Comparison of ENCODE assay signal across 8 cellular contexts in genomic region chr7:22821702-22822485, GRCh38. TPM values are rescaled to one million over a fixed set of nuclear protein-coding genes. Genes with fewer than 3 reads are reported as not detected.
DNase-seq lines count a peak whose midpoint lies in the region; ATAC-seq and TF ChIP-seq lines count a peak whose summit lies in the region.

No MANE protein-coding gene starts in this region.

- peaks cover 4% of the 10 kb centered on the region for H3K4me1 ChIP-seq in right cardiac atrium (ENCODE audit: control insufficient read depth, insufficient read depth, low read length)
- H3K4me1 ChIP-seq in gastrocnemius medialis: peaks cover 41 to 48% of the 10 kb centered on the region in 2 donors

- TF ChIP-seq POLR2A in gastrocnemius medialis (IDR thresholded peaks at IDR 0.05): no peak

- no peak for TF ChIP-seq CTCF in gastrocnemius medialis (IDR thresholded peaks at IDR 0.05 in 4 of 5, conservative IDR thresholded peaks at IDR 0.05 in 1 of 5)
- TF ChIP-seq CTCF in GM20000 (IDR thresholded peaks at IDR 0.05; ENCODE audit: extremely low read depth, missing control alignments): no peak

- peak; percentile 38 for DNase-seq in COLO668 (lab: John Stamatoyannopoulos, UW; ENCODE audit: unreplicated experiment)
- DNase-seq in activated T-helper 2 cell treated with anti-CD3 and anti-CD28 coated beads, Interferon-gamma antibody, Interleukin-2, Interleukin-4, amounts not matched to agents 10 μg/mL and 5 μg/mL and 100 μg/mL, durations not matched to agents 14 hours and 24 hours and 36 hours (ENCODE audit: low spot score): no peak
- DNase-seq in right cardiac atrium: peak in 1 of 3 donors; percentile 52
- peak in 1 of 2 donors; percentile 37 for DNase-seq in gastrocnemius medialis
- DNase-seq in GM20000 (ENCODE audit: low spot score): no peak
- DNase-seq in NCI-H2029 (lab: John Stamatoyannopoulos, UW): no peak
- no peak for DNase-seq in NK-92 treated with Interleukin-12 subunit alpha and Interleukin-12 subunit beta, amount 100 ng/mL, for 24 hours (lab: John Stamatoyannopoulos, UW)

- ATAC-seq in HG03354 (IDR thresholded peaks at IDR 0.05; ENCODE audit: poor library complexity, severe bottlenecking, unreplicated experiment): peak; percentile 11
- ATAC-seq in right cardiac atrium: peak; percentile 63 to 64
- ATAC-seq in gastrocnemius medialis: peak; percentile 38 to 40

- H3K4me3 ChIP-seq in right cardiac atrium (ENCODE audit: low read length): peak overlapping the region; percentile 87
- peak overlapping the region; percentile 80 to 98 (median 88) for H3K4me3 ChIP-seq in gastrocnemius medialis

- H3K36me3 Mint-ChIP-seq in activated T-helper 2 cell treated with anti-CD3 and anti-CD28 coated beads, Interferon-gamma antibody, Interleukin-2, Interleukin-4, amounts not matched to agents 10 μg/mL and 5 μg/mL and 100 μg/mL, durations not matched to agents 14 hours and 24 hours and 36 hours (ENCODE audit: low read depth): peaks cover 12% of the 10 kb centered on the region

- H3K9me3 ChIP-seq in right cardiac atrium (ENCODE audit: control insufficient read depth, low read length): no peaks in the 10 kb centered on the region
- no peaks in the 10 kb centered on the region for H3K9me3 ChIP-seq in gastrocnemius medialis

- H3K27me3 ChIP-seq in right cardiac atrium (ENCODE audit: control insufficient read depth, insufficient read depth) (no peaks in the 10 kb centered on the region), gastrocnemius medialis (no peaks in the 10 kb centered on the region)

- H3K4me1 Mint-ChIP-seq in activated T-helper 2 cell treated with anti-CD3 and anti-CD28 coated beads, Interferon-gamma antibody, Interleukin-2, Interleukin-4, amounts not matched to agents 10 μg/mL and 5 μg/mL and 100 μg/mL, durations not matched to agents 14 hours and 24 hours and 36 hours (ENCODE audit: low read depth): peaks cover 32% of the 10 kb centered on the region

- H3K27ac ChIP-seq in right cardiac atrium (ENCODE audit: low read length) (peak overlapping the region; percentile 76), gastrocnemius medialis (peak overlapping the region; percentile 90 to 96 (median 93))

- H3K9me3 Mint-ChIP-seq in activated T-helper 2 cell treated with anti-CD3 and anti-CD28 coated beads, Interferon-gamma antibody, Interleukin-2, Interleukin-4, amounts not matched to agents 10 μg/mL and 5 μg/mL and 100 μg/mL, durations not matched to agents 14 hours and 24 hours and 36 hours: no peaks in the 10 kb centered on the region

- WGBS in right cardiac atrium: 8% methylated on average over 18 of the region's 18 CpGs

- H3K27ac Mint-ChIP-seq in activated T-helper 2 cell treated with anti-CD3 and anti-CD28 coated beads, Interferon-gamma antibody, Interleukin-2, Interleukin-4, amounts not matched to agents 10 μg/mL and 5 μg/mL and 100 μg/mL, durations not matched to agents 14 hours and 24 hours and 36 hours: peak overlapping the region; percentile 93

- peak overlapping the region; percentile 97 for H3K4me3 Mint-ChIP-seq in activated T-helper 2 cell treated with anti-CD3 and anti-CD28 coated beads, Interferon-gamma antibody, Interleukin-2, Interleukin-4, amounts not matched to agents 10 μg/mL and 5 μg/mL and 100 μg/mL, durations not matched to agents 14 hours and 24 hours and 36 hours (ENCODE audit: low read depth)

- intact Hi-C loops in activated T-helper 2 cell treated with anti-CD3 and anti-CD28 coated beads, Interferon-gamma antibody, Interleukin-2, Interleukin-4, amounts not matched to agents 10 μg/mL and 5 μg/mL and 100 μg/mL, durations not matched to agents 14 hours and 24 hours and 36 hours (cut with micrococcal nuclease): loop anchor here (1.0 to 5.0 kb wide), 5 partner anchors 32 to 285 kb away; partner anchors contain the start of genes HYCC1 and KLHL7
- intact Hi-C loops in right cardiac atrium (cut with DNase I) (no loop called here), gastrocnemius medialis (cut with DNase I; ENCODE audit: low total_unique reads) (loop anchor here (1.0 to 5.0 kb wide), 7 partner anchors 21 to 285 kb away; partner anchors contain the start of genes HYCC1, IL6 and KLHL7)

- H3K27me3 Mint-ChIP-seq in activated T-helper 2 cell treated with anti-CD3 and anti-CD28 coated beads, Interferon-gamma antibody, Interleukin-2, Interleukin-4, amounts not matched to agents 10 μg/mL and 5 μg/mL and 100 μg/mL, durations not matched to agents 14 hours and 24 hours and 36 hours (ENCODE audit: low read depth): peaks cover 13% of the 10 kb centered on the region

- in situ Hi-C loops in gastrocnemius medialis (cut with MboI; ENCODE audit: low sequenced_read_pairs in 4 of 4): loop anchor here in 3 of 4 donors (10.0 kb wide), 1 partner anchor 233 kb away; no protein-coding TSS in a partner anchor

- H3K36me3 ChIP-seq in gastrocnemius medialis: peaks cover 0 to 7% of the 10 kb centered on the region in 2 donors

RNA-seq across cellular contexts. Expression of gene TOMM7, which starts 0.8 kb away (rescaled TPM):
- total RNA-seq in activated T-helper 2 cell treated with anti-CD3 and anti-CD28 coated beads, Interferon-gamma antibody, Interleukin-2, Interleukin-4, amounts not matched to agents 10 μg/mL and 5 μg/mL and 100 μg/mL, durations not matched to agents 14 hours and 24 hours and 36 hours: 216 and 221 TPM in 2 replicates
- total RNA-seq in right cardiac atrium (100 to 1,000 TPM; 447 to 559 (median 471) TPM), gastrocnemius medialis (100 to 1,000 TPM; 124 to 235 (median 218) TPM)
- polyA plus RNA-seq in right cardiac atrium: 365 TPM

Comparison
In these comparisons a context has a peak if more than half of its experiments do, and no peak if none do; other contexts are left out.
1. ATAC-seq: peak in every context shown above with its lines; median percentile 64 in right cardiac atrium; 39 in gastrocnemius medialis; 11 in HG03354.
2. intact Hi-C loops: an anchor here in activated T-helper 2 cell treated with anti-CD3 and anti-CD28 coated beads, Interferon-gamma antibody, Interleukin-2, Interleukin-4, amounts not matched to agents 10 μg/mL and 5 μg/mL and 100 μg/mL, durations not matched to agents 14 hours and 24 hours and 36 hours (1.0 to 5.0 kb wide) and gastrocnemius medialis (1.0 to 5.0 kb wide); none called in right cardiac atrium.